In the genomic region with DNA sequence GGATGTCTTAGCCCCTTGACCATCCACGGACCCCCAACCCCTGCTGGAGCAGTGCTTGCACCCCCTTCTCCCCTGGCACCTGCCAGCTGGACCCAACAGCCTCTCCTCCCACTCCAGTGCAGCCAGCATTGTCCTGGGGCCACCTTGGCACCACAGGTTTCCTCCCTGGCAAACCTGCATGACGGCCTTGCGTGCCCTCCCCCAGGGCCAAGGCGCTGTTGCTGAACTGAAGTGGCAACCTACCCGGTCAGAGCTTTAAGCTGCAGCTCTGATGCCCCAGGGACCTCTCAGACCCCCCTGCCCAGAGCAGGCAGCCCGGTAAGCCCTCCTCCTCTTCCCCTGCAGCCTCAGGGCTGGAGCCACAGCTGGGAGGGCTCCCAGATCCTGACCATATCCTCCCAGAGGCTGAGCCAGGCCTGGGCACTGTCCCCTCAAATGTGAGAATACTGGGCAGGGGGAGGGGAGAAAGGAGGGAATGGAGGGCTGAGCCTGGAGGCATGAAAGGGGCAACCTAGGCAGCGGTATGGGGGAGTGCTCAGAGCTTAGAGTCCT, we compare ENCODE assay signal across 21 cellular contexts. TPM values are rescaled to one million over a fixed set of nuclear protein-coding genes. Genes with fewer than 3 reads are reported as not detected.
DNase-seq lines count a peak whose midpoint lies in the region; ATAC-seq, FAIRE-seq and TF ChIP-seq lines count a peak whose summit lies in the region.
"Had no signal": no experiment of that assay in that cellular context is flagged by ENCODE, and none has a peak within 500 bp of the region (broad histone marks: within the 10 kb centered on the region; RNA-seq: fewer than 3 reads in every experiment).

No MANE protein-coding gene starts in this region.

- H3K4me3 Mint-ChIP-seq in Calu3 (ENCODE audit: low read depth, unreplicated experiment) (no peak overlapping the region), chondrocyte (ENCODE audit: unreplicated experiment) (no peak overlapping the region)
- H3K4me3 Mint-ChIP-seq: natural killer cell; T-helper 1 cell treated with Interleukin-12 subunit alpha and Interleukin-12 subunit beta and Interleukin-4 antibody, amounts not matched to agents 30 μg/mL and 1 μg/mL, for 36 hours had no signal

- H3K4me3 ChIP-seq in HepG2 (replicated peaks in 1 of 3; ENCODE audit: insufficient read depth in 1 of 3, low read depth in 2 of 3, low read length in 3 of 3) (peak overlapping the region in 1 of 3 experiments; percentile 88; a peak in 1 of 6 replicates), prostate gland (peak overlapping the region in 1 of 2 donors; percentile 11)
- H3K4me3 ChIP-seq: GM23248, spleen had no signal

- no peak for FAIRE-seq in HepG2 (lab: Jason Lieb, UNC)

- H4K20me1 ChIP-seq in HepG2 (ENCODE audit: insufficient read depth, low read length): no peaks in the 10 kb centered on the region

- CTCF ChIA-PET in Calu3 (lab: Charles Lee): no interaction called here
- CTCF ChIA-PET in RWPE1 (lab: Yijun Ruan, JAX): no interaction called here
- CTCF ChIA-PET in HepG2 (lab: Yijun Ruan, JAX; ENCODE audit: low intra/inter-chr PET ratio, low total read pairs): no interaction called here

- ATAC-seq in HepG2: no peak
- ATAC-seq: natural killer cell had no signal

- H3K27me3 Mint-ChIP-seq in Calu3 (ENCODE audit: unreplicated experiment) (no peaks in the 10 kb centered on the region), chondrocyte (ENCODE audit: low read depth) (no peaks in the 10 kb centered on the region)

- no peak for TF ChIP-seq CTCF in Calu3 (IDR thresholded peaks at IDR 0.05; ENCODE audit: unreplicated experiment)
- no peak for TF ChIP-seq CTCF in RWPE1 (conservative IDR thresholded peaks at IDR 0.05; ENCODE audit: low read depth)
- TF ChIP-seq CTCF in HepG2 (CRISPR knock-in tag; IDR thresholded peaks at IDR 0.05): no peak
- TF ChIP-seq CTCF in prostate gland (IDR thresholded peaks at IDR 0.05): no peak
- no peak for TF ChIP-seq CTCF in chondrocyte (IDR thresholded peaks at IDR 0.05)

- H3K27ac ChIP-seq in RWPE1 (peak overlapping the region; percentile 76; the same call in 1 of the 2 replicates), HepG2 (ENCODE audit: extremely low read length, insufficient read depth, low read length) (peak overlapping the region; percentile 97), prostate gland (peak overlapping the region; percentile 81 to 86)
- H3K27ac ChIP-seq: GM23248, KMS-11, spleen had no signal

- POLR2A ChIA-PET in RWPE1 (lab: Yijun Ruan, JAX; ENCODE audit: low non-redundant PET): no interaction called here
- POLR2A ChIA-PET in HepG2 (lab: Yijun Ruan, JAX): interaction anchor here (3.2 to 5.7 kb wide), 5 partner anchors 8 to 44 kb away, joined by 34 to 76 read pairs (median 67); a partner anchor contains a TSS

- no peak for TF ChIP-seq RAD21 in HepG2 (CRISPR knock-in tag; IDR thresholded peaks at IDR 0.05)

- peak overlapping the region; percentile 32 for H3K27ac Mint-ChIP-seq in Calu3 (ENCODE audit: unreplicated experiment)
- H3K27ac Mint-ChIP-seq in chondrocyte (ENCODE audit: unreplicated experiment): no peak overlapping the region
- H3K27ac Mint-ChIP-seq: natural killer cell; T-helper 1 cell treated with Interleukin-12 subunit alpha and Interleukin-12 subunit beta and Interleukin-4 antibody, amounts not matched to agents 30 μg/mL and 1 μg/mL, for 36 hours had no signal

- TF ChIP-seq EP300 in HepG2 (IDR thresholded peaks at IDR 0.05; ENCODE audit: low read depth in 2 of 2, low read length in 2 of 2) (no peak), HepG2 (CRISPR knock-in tag; IDR thresholded peaks at IDR 0.05; ENCODE audit: borderline replicate concordance) (no peak)

- 0 out of 2 replicates have a peak overlapping the region, but pooled peaks have one; percentile 11 for H3K9ac ChIP-seq in HepG2 (ENCODE audit: insufficient read depth, low read depth, low read length)
- H3K9ac ChIP-seq: GM23248, KMS-11 had no signal

- H3K4me2 ChIP-seq in HepG2 (ENCODE audit: low read depth, low read length): peak overlapping the region; percentile 99; the same call in 1 of the 2 replicates
- H3K4me2 ChIP-seq: KMS-11 had no signal

- H3K4me1 ChIP-seq in HepG2 (ENCODE audit: insufficient read depth, low read length) (peaks cover 67% of the 10 kb centered on the region), prostate gland (replicated peaks) (peaks cover 24% of the 10 kb centered on the region)

- H3K9me3 ChIP-seq in HepG2 (ENCODE audit: low read length) (no peaks in the 10 kb centered on the region), prostate gland (no peaks in the 10 kb centered on the region)
- H3K9me3 ChIP-seq: spleen had no signal

- no peaks in the 10 kb centered on the region for H3K9me3 Mint-ChIP-seq in Calu3 (ENCODE audit: low read depth, unreplicated experiment)
- H3K9me3 Mint-ChIP-seq in chondrocyte (ENCODE audit: low read depth): no peaks in the 10 kb centered on the region
- H3K9me3 Mint-ChIP-seq: natural killer cell; T-helper 1 cell treated with Interleukin-12 subunit alpha and Interleukin-12 subunit beta and Interleukin-4 antibody, amounts not matched to agents 30 μg/mL and 1 μg/mL, for 36 hours had no signal

- H3K27me3 ChIP-seq in HepG2 (ENCODE audit: control insufficient read depth in 1 of 2, insufficient read depth in 2 of 2, low read length in 2 of 2) (no peaks in the 10 kb centered on the region; a peak in 1 of 5 replicates), prostate gland (replicated peaks; ENCODE audit: insufficient read depth) (no peaks in the 10 kb centered on the region)

- H3K4me1 Mint-ChIP-seq in Calu3 (ENCODE audit: low read depth, unreplicated experiment): peaks cover 51% of the 10 kb centered on the region
- H3K4me1 Mint-ChIP-seq in chondrocyte (ENCODE audit: low read depth): peaks cover 9% of the 10 kb centered on the region

- H3K36me3 Mint-ChIP-seq in Calu3 (ENCODE audit: insufficient read depth, unreplicated experiment) (peaks cover 31% of the 10 kb centered on the region), chondrocyte (ENCODE audit: low read depth) (no peaks in the 10 kb centered on the region)
- H3K36me3 Mint-ChIP-seq: natural killer cell had no signal

- no peak for TF ChIP-seq POLR2A in HepG2 (IDR thresholded peaks at IDR 0.05; ENCODE audit: insufficient read depth in 1 of 2, low read depth in 2 of 2, low read length in 2 of 2)
- no peak for TF ChIP-seq POLR2A in prostate gland (IDR thresholded peaks at IDR 0.05)

- WGBS in HepG2 (ENCODE audit: low lambda C conversion rate): 75% methylated on average over 6 of the region's 7 CpGs
- 42% methylated on average over 7 of the region's 7 CpGs for WGBS in prostate gland

- no peak overlapping the region for H2AFZ ChIP-seq in HepG2 (ENCODE audit: low read length)
- H2AFZ ChIP-seq: GM23248 had no signal

- in situ Hi-C loops in HepG2 (cut with HindIII; ENCODE audit: extremely low pct_ligation_motif_present, low pct_unique_long_range_greater_than_20kb): loop anchor here (5.0 kb wide), 1 partner anchor 37 kb away; a partner anchor contains a TSS

- DNase-seq in Calu3 (peak; percentile 60), RWPE1 (ENCODE audit: low spot score) (no peak), HepG2 (ENCODE audit: low spot score) (no peak), prostate gland (ENCODE audit: low spot score) (peak; percentile 64), chondrocyte (ENCODE audit: low spot score) (no peak), GM19238 (ENCODE audit: insufficient read length, low spot score) (no peak), SW480 (ENCODE audit: low spot score) (no peak)
- DNase-seq: activated CD4-positive, alpha-beta T cell treated with anti-CD3 and anti-CD28 coated beads, Interleukin-2, amount 50 U/mL, for 1 hour; central memory CD4-positive, alpha-beta T cell; COR-L47; effector CD4-positive, alpha-beta T cell; GM23248; natural killer cell; NCI-H1105 treated with DMSO at 0.1 percent for 48 hours; NCI-H2171; NCI-H748 treated with DMSO at 0.1 percent for 48 hours; OCI-M1; SHP77 treated with DMSO at 0.1 percent for 48 hours; spleen had no signal

- peaks cover 10% of the 10 kb centered on the region for H3K79me2 ChIP-seq in HepG2 (ENCODE audit: insufficient read depth, low read length)

- peaks cover 0 to 2% of the 10 kb centered on the region in 2 experiments; a peak in 1 of 5 replicates for H3K36me3 ChIP-seq in HepG2 (replicated peaks in 1 of 2; ENCODE audit: control insufficient read depth in 1 of 2, insufficient read depth in 2 of 2, low read length in 2 of 2)
- no peaks in the 10 kb centered on the region for H3K36me3 ChIP-seq in prostate gland
- H3K36me3 ChIP-seq: spleen had no signal

- intact Hi-C loops in Calu3 (cut with micrococcal nuclease; ENCODE audit: unreplicated experiment): no loop called here
- intact Hi-C loops in HepG2 (cut with micrococcal nuclease; ENCODE audit: unreplicated experiment): no loop called here
- intact Hi-C loops in prostate gland (cut with DNase I): no loop called here

- BruUV-seq in Calu3 (replicated peaks; lab: Mats Ljungman, UMichigan) (no TSS peak), HepG2 (replicated peaks; lab: Mats Ljungman, UMichigan) (no TSS peak)

RNA-seq across cellular contexts. Expression of a gene that starts 1.8 kb away (rescaled TPM):
- 14.4 and 14.5 TPM in 2 replicates for total RNA-seq in Calu3 (2022)
- total RNA-seq in HepG2 (2016; rRNA removed; fragmentation: Illumina TruSeq; extraction: Trizol): 5.7 and 11.8 TPM in 2 replicates
- 14.2 and 14.4 TPM in 2 replicates for total RNA-seq in HepG2 (2016; cell fraction: cytosol; rRNA removed; fragmentation: Illumina TruSeq; extraction: Trizol; ENCODE audit: low read depth)
- total RNA-seq in HepG2 (2016; cell fraction: insoluble cytoplasmic fraction; rRNA removed; fragmentation: Illumina TruSeq; extraction: Trizol): 5.6 and 12.5 TPM in 2 replicates
- 14.8 and 16.4 TPM in 2 replicates for total RNA-seq in HepG2 (2016; cell fraction: membrane; rRNA removed; fragmentation: Illumina TruSeq; extraction: Trizol)
- total RNA-seq in HepG2 (2016; cell fraction: nucleus; rRNA removed; fragmentation: Illumina TruSeq; extraction: Trizol): 10.7 and 13.7 TPM in 2 replicates
- 34.8 and 48.8 TPM in 2 replicates for polyA plus RNA-seq in HepG2 (2011; rRNA removed)
- 18.6 and 35.0 TPM in 2 replicates for polyA plus RNA-seq in HepG2 (2011; cell fraction: cytosol; rRNA removed)
- polyA plus RNA-seq in HepG2 (2011; cell fraction: nucleus; rRNA removed): 225 and 265 TPM in 2 replicates
- polyA plus RNA-seq in HepG2 (2012): 19.0 and 24.1 TPM in 2 replicates
- 15.3 and 17.1 TPM in 2 replicates for polyA plus RNA-seq in HepG2 (2016; cell fraction: cytosol; fragmentation: Illumina TruSeq; extraction: Trizol; ENCODE audit: low read depth)
- polyA plus RNA-seq in HepG2 (2016; cell fraction: insoluble cytoplasmic fraction; fragmentation: Illumina TruSeq; extraction: Trizol; ENCODE audit: low read depth): 8.8 and 9.2 TPM in 2 replicates
- 17.8 and 17.9 TPM in 2 replicates for polyA plus RNA-seq in HepG2 (2016; cell fraction: membrane; fragmentation: Illumina TruSeq; extraction: Trizol; ENCODE audit: low read depth)
- 32.8 and 35.7 TPM in 2 replicates for polyA plus RNA-seq in HepG2 (2016; cell fraction: nucleus; fragmentation: Illumina TruSeq; extraction: Trizol; ENCODE audit: insufficient read depth, low read depth)
- polyA minus RNA-seq in HepG2 (2011; rRNA and poly(A)+ RNA removed; ENCODE audit: low replicate concordance): 24.5 TPM in 1 of 2 replicates, not detected in the other
- polyA minus RNA-seq in HepG2 (2011; cell fraction: cytosol; rRNA and poly(A)+ RNA removed): 5.7 and 8.9 TPM in 2 replicates
- 13.3 and 13.4 TPM in 2 replicates for polyA minus RNA-seq in HepG2 (2011; cell fraction: nucleus; rRNA and poly(A)+ RNA removed)
- 100 to 1,000 TPM in 1 of 2 donors, 10 to 100 TPM in 1; 57.0 to 161 TPM for total RNA-seq in prostate gland
- 5.6 to 13.0 TPM (median 8.6 TPM) in 3 replicates for total RNA-seq in chondrocyte

RNA-seq across cellular contexts. Expression of a gene that starts 8.3 kb away (rescaled TPM):
- total RNA-seq in Calu3 (2022): 63.8 and 79.3 TPM in 2 replicates
- 11.6 and 29.9 TPM in 2 replicates for total RNA-seq in HepG2 (2016; rRNA removed; fragmentation: Illumina TruSeq; extraction: Trizol)
- 6.9 and 7.0 TPM in 2 replicates for total RNA-seq in HepG2 (2016; cell fraction: cytosol; rRNA removed; fragmentation: Illumina TruSeq; extraction: Trizol; ENCODE audit: low read depth)
- total RNA-seq in HepG2 (2016; cell fraction: insoluble cytoplasmic fraction; rRNA removed; fragmentation: Illumina TruSeq; extraction: Trizol): 14.5 and 27.5 TPM in 2 replicates
- 8.2 and 14.5 TPM in 2 replicates for total RNA-seq in HepG2 (2016; cell fraction: membrane; rRNA removed; fragmentation: Illumina TruSeq; extraction: Trizol)
- total RNA-seq in HepG2 (2016; cell fraction: nucleus; rRNA removed; fragmentation: Illumina TruSeq; extraction: Trizol): 30.4 and 31.0 TPM in 2 replicates
- 103 and 150 TPM in 2 replicates for polyA plus RNA-seq in HepG2 (2011; rRNA removed)
- polyA plus RNA-seq in HepG2 (2011; cell fraction: cytosol; rRNA removed): 81.5 and 120 TPM in 2 replicates
- 371 and 443 TPM in 2 replicates for polyA plus RNA-seq in HepG2 (2011; cell fraction: nucleus; rRNA removed)
- 45.9 and 52.6 TPM in 2 replicates for polyA plus RNA-seq in HepG2 (2012)
- polyA plus RNA-seq in HepG2 (2016; cell fraction: cytosol; fragmentation: Illumina TruSeq; extraction: Trizol; ENCODE audit: low read depth): 8.9 and 10.2 TPM in 2 replicates
- 15.2 and 17.2 TPM in 2 replicates for polyA plus RNA-seq in HepG2 (2016; cell fraction: insoluble cytoplasmic fraction; fragmentation: Illumina TruSeq; extraction: Trizol; ENCODE audit: low read depth)
- polyA plus RNA-seq in HepG2 (2016; cell fraction: membrane; fragmentation: Illumina TruSeq; extraction: Trizol; ENCODE audit: low read depth): 11.3 and 13.6 TPM in 2 replicates
- 74.0 and 82.3 TPM in 2 replicates for polyA plus RNA-seq in HepG2 (2016; cell fraction: nucleus; fragmentation: Illumina TruSeq; extraction: Trizol; ENCODE audit: insufficient read depth, low read depth)
- polyA minus RNA-seq in HepG2 (2011; rRNA and poly(A)+ RNA removed; ENCODE audit: low replicate concordance): 7.2 and 119 TPM in 2 replicates
- 46.0 and 49.6 TPM in 2 replicates for polyA minus RNA-seq in HepG2 (2011; cell fraction: cytosol; rRNA and poly(A)+ RNA removed)
- polyA minus RNA-seq in HepG2 (2011; cell fraction: nucleus; rRNA and poly(A)+ RNA removed): 35.4 and 41.2 TPM in 2 replicates
- 100 to 1,000 TPM in 1 of 2 donors, 10 to 100 TPM in 1; 64.6 to 114 TPM for total RNA-seq in prostate gland
- total RNA-seq in chondrocyte: 1.4 to 1.8 TPM (median 1.5 TPM) in 3 replicates

RNA-seq across cellular contexts. Expression of a gene that starts 38.8 kb away (rescaled TPM):
- total RNA-seq in Calu3 (2022): 165 and 180 TPM in 2 replicates
- total RNA-seq in HepG2 (2016; rRNA removed; fragmentation: Illumina TruSeq; extraction: Trizol): 209 and 287 TPM in 2 replicates
- 29.0 and 31.7 TPM in 2 replicates for total RNA-seq in HepG2 (2016; cell fraction: cytosol; rRNA removed; fragmentation: Illumina TruSeq; extraction: Trizol; ENCODE audit: low read depth)
- total RNA-seq in HepG2 (2016; cell fraction: insoluble cytoplasmic fraction; rRNA removed; fragmentation: Illumina TruSeq; extraction: Trizol): 214 and 298 TPM in 2 replicates
- 35.4 and 36.1 TPM in 2 replicates for total RNA-seq in HepG2 (2016; cell fraction: membrane; rRNA removed; fragmentation: Illumina TruSeq; extraction: Trizol)
- 83.7 and 87.5 TPM in 2 replicates for total RNA-seq in HepG2 (2016; cell fraction: nucleus; rRNA removed; fragmentation: Illumina TruSeq; extraction: Trizol)
- polyA plus RNA-seq in HepG2 (2011; rRNA removed): 107 and 110 TPM in 2 replicates
- polyA plus RNA-seq in HepG2 (2011; cell fraction: cytosol; rRNA removed): 278 and 291 TPM in 2 replicates
- polyA plus RNA-seq in HepG2 (2011; cell fraction: nucleus; rRNA removed): 55.5 and 61.4 TPM in 2 replicates
- 178 and 251 TPM in 2 replicates for polyA plus RNA-seq in HepG2 (2012)
- polyA plus RNA-seq in HepG2 (2016; cell fraction: cytosol; fragmentation: Illumina TruSeq; extraction: Trizol; ENCODE audit: low read depth): 35.3 and 40.6 TPM in 2 replicates
- polyA plus RNA-seq in HepG2 (2016; cell fraction: insoluble cytoplasmic fraction; fragmentation: Illumina TruSeq; extraction: Trizol; ENCODE audit: low read depth): 420 and 438 TPM in 2 replicates
- polyA plus RNA-seq in HepG2 (2016; cell fraction: membrane; fragmentation: Illumina TruSeq; extraction: Trizol; ENCODE audit: low read depth): 35.8 and 37.4 TPM in 2 replicates
- 132 and 146 TPM in 2 replicates for polyA plus RNA-seq in HepG2 (2016; cell fraction: nucleus; fragmentation: Illumina TruSeq; extraction: Trizol; ENCODE audit: insufficient read depth, low read depth)
- polyA minus RNA-seq in HepG2 (2011; rRNA and poly(A)+ RNA removed; ENCODE audit: low replicate concordance): 134 and 369 TPM in 2 replicates
- 72.3 and 74.0 TPM in 2 replicates for polyA minus RNA-seq in HepG2 (2011; cell fraction: cytosol; rRNA and poly(A)+ RNA removed)
- polyA minus RNA-seq in HepG2 (2011; cell fraction: nucleus; rRNA and poly(A)+ RNA removed): 83.2 and 93.4 TPM in 2 replicates
- total RNA-seq in prostate gland: 100 to 1,000 TPM; 152 to 169 TPM
- 59.3 to 84.8 TPM (median 63.9 TPM) in 3 replicates for total RNA-seq in chondrocyte

RNA-seq across cellular contexts. Expression of a gene that starts 39.7 kb away (rescaled TPM):
- 130 and 149 TPM in 2 replicates for total RNA-seq in Calu3 (2022)
- total RNA-seq in HepG2 (2016; rRNA removed; fragmentation: Illumina TruSeq; extraction: Trizol): 125 and 128 TPM in 2 replicates
- total RNA-seq in HepG2 (2016; cell fraction: cytosol; rRNA removed; fragmentation: Illumina TruSeq; extraction: Trizol; ENCODE audit: low read depth): 57.0 and 62.1 TPM in 2 replicates
- total RNA-seq in HepG2 (2016; cell fraction: insoluble cytoplasmic fraction; rRNA removed; fragmentation: Illumina TruSeq; extraction: Trizol): 114 and 129 TPM in 2 replicates
- total RNA-seq in HepG2 (2016; cell fraction: membrane; rRNA removed; fragmentation: Illumina TruSeq; extraction: Trizol): 156 and 159 TPM in 2 replicates
- total RNA-seq in HepG2 (2016; cell fraction: nucleus; rRNA removed; fragmentation: Illumina TruSeq; extraction: Trizol): 69.6 and 73.3 TPM in 2 replicates
- 245 and 282 TPM in 2 replicates for polyA plus RNA-seq in HepG2 (2011; rRNA removed)
- polyA plus RNA-seq in HepG2 (2011; cell fraction: cytosol; rRNA removed): 177 and 210 TPM in 2 replicates
- 217 and 220 TPM in 2 replicates for polyA plus RNA-seq in HepG2 (2011; cell fraction: nucleus; rRNA removed)
- 123 and 145 TPM in 2 replicates for polyA plus RNA-seq in HepG2 (2012)
- polyA plus RNA-seq in HepG2 (2016; cell fraction: cytosol; fragmentation: Illumina TruSeq; extraction: Trizol; ENCODE audit: low read depth): 33.4 and 34.1 TPM in 2 replicates
- polyA plus RNA-seq in HepG2 (2016; cell fraction: insoluble cytoplasmic fraction; fragmentation: Illumina TruSeq; extraction: Trizol; ENCODE audit: low read depth): 101 and 109 TPM in 2 replicates
- 91.3 and 96.0 TPM in 2 replicates for polyA plus RNA-seq in HepG2 (2016; cell fraction: membrane; fragmentation: Illumina TruSeq; extraction: Trizol; ENCODE audit: low read depth)
- polyA plus RNA-seq in HepG2 (2016; cell fraction: nucleus; fragmentation: Illumina TruSeq; extraction: Trizol; ENCODE audit: insufficient read depth, low read depth): 119 and 131 TPM in 2 replicates
- 194 and 636 TPM in 2 replicates for polyA minus RNA-seq in HepG2 (2011; rRNA and poly(A)+ RNA removed; ENCODE audit: low replicate concordance)
- 178 and 203 TPM in 2 replicates for polyA minus RNA-seq in HepG2 (2011; cell fraction: cytosol; rRNA and poly(A)+ RNA removed)
- 53.7 and 80.4 TPM in 2 replicates for polyA minus RNA-seq in HepG2 (2011; cell fraction: nucleus; rRNA and poly(A)+ RNA removed)
- total RNA-seq in prostate gland: 100 to 1,000 TPM; 143 to 147 TPM
- 77.3 to 84.7 TPM (median 77.9 TPM) in 3 replicates for total RNA-seq in chondrocyte

Comparison
In these comparisons a context has a peak if more than half of its experiments do, and no peak if none do; other contexts are left out.
1. DNase-seq: peak in Calu3 (single experiment) and prostate gland (single experiment); none in RWPE1 (single experiment), HepG2 (single experiment), chondrocyte (single experiment), GM19238 (single experiment) and SW480 (single experiment).
2. Peak in every context shown above with its lines, with median percentiles within 50 percentile points of each other: H3K27ac ChIP-seq.